ENCODE assay signal across 1 cellular context in the genomic region with DNA sequence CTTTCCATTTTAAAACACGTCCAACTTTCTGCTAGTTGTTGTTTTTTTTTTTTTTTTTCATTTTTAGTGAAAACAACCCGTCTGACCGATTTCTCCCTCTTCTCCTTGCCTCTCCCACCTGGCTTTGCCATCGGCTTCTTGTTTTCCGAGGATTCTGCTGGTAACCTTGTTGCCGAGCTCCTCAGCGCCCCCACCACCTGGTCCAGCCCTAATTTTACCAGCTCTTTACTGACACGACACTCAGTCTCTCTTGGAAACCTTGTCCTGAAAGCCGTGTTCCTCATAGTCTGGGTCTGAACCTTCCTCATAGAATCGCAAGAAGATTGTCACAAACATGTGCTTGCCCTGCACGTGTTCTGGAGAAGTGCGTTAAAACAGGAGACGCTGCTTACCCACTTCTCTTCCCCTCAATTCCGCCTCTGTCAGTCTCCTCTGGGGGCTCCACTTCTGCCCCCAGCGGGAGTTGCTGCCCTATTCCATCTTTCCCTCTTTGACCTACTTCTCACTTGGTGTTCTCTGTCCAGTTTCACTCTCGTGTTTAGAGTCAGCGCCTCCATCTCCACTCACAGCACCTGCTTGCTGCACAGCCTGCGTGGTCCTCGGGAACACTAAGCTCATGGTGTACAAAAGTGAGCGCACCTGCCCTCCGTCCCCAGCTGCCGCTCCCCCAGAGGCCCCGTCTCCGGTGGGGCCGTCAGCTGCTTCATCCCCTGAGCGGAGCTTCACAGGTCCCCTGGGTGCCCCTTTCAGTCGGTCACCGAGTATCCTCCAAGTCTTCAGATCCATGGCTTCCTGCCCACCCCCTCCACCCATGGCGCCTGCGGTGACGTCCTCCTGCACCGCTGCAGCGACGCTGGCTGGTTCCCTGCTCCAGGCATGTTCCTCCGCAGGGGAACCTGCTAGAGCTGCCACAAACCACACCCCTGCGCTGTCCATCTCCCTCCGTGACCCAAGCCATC.
TF ChIP-seq lines count a peak whose summit lies in the region.

No MANE protein-coding gene starts in this region.

TF ChIP-seq in WTC11, 78 proteins besides CTCF, POLR2A, EP300 and RAD21 (continued from another document):
- TF ChIP-seq, protein P1, sequence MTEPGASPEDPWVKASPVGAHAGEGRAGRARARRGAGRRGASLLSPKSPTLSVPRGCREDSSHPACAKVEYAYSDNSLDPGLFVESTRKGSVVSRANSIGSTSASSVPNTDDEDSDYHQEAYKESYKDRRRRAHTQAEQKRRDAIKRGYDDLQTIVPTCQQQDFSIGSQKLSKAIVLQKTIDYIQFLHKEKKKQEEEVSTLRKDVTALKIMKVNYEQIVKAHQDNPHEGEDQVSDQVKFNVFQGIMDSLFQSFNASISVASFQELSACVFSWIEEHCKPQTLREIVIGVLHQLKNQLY (CRISPR knock-in tag; IDR thresholded peaks at IDR 0.05): no peak
- TF ChIP-seq FOXP4 (CRISPR knock-in tag; IDR thresholded peaks at IDR 0.05): no peak
- no peak for TF ChIP-seq SOX15 (CRISPR knock-in tag; IDR thresholded peaks at IDR 0.05)
- TF ChIP-seq, protein P2, sequence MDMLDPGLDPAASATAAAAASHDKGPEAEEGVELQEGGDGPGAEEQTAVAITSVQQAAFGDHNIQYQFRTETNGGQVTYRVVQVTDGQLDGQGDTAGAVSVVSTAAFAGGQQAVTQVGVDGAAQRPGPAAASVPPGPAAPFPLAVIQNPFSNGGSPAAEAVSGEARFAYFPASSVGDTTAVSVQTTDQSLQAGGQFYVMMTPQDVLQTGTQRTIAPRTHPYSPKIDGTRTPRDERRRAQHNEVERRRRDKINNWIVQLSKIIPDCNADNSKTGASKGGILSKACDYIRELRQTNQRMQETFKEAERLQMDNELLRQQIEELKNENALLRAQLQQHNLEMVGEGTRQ (CRISPR knock-in tag; IDR thresholded peaks at IDR 0.05): no peak
